Comparison of ENCODE assay signal across 8 cellular contexts in genomic region chr7:27586825-27587224, GRCh38.
DNase-seq lines count a peak whose midpoint lies in the region; ATAC-seq and TF ChIP-seq lines count a peak whose summit lies in the region.

No MANE protein-coding gene starts in this region.

- H3K27me3 ChIP-seq in transverse colon = no peaks in the 10 kb centered on the region

- ATAC-seq in GM21367 (IDR thresholded peaks at IDR 0.05; ENCODE audit: unreplicated experiment) (peak; percentile 93), HG03442 (IDR thresholded peaks at IDR 0.05; ENCODE audit: unreplicated experiment) (peak; percentile 84)

- no peak for TF ChIP-seq EP300 in transverse colon (IDR thresholded peaks at IDR 0.05; ENCODE audit: low read depth)

- H3K36me3 Mint-ChIP-seq in immature natural killer cell = peaks cover 0 to 16% (median 9%) of the 10 kb centered on the region in 3 donors

- H3K4me2 ChIP-seq in OCI-LY7 (ENCODE audit: low read length) = peak overlapping the region; percentile 69

- TF ChIP-seq CTCF in OCI-LY7 (conservative IDR thresholded peaks at IDR 0.05; ENCODE audit: low read length) (no peak), transverse colon (IDR thresholded peaks at IDR 0.05) (no peak)

- DNase-seq in DMS153 treated with DMSO at 0.1 percent for 48 hours (lab: John Stamatoyannopoulos, UW; ENCODE audit: unreplicated experiment) (peak; percentile 76), OCI-LY7 (ENCODE audit: low spot score) (peak; percentile 75), transverse colon (peak; percentile 49), cerebellar nuclear complex (lab: John Stamatoyannopoulos, UW) (no peak), immature natural killer cell (no peak)
- no peak for DNase-seq in stimulated activated CD4-positive, alpha-beta T cell treated with anti-CD3 and anti-CD28 coated beads, Interleukin-4, amount 100 ng/mL, for 1 hour

- no peak overlapping the region for H3K27ac ChIP-seq in OCI-LY7 (ENCODE audit: low read depth, low read length, poor library complexity, severe bottlenecking)
- no peak overlapping the region for H3K27ac ChIP-seq in transverse colon

- CTCF ChIA-PET in OCI-LY7 (lab: Charles Lee; ENCODE audit: unreplicated experiment) = no interaction called here

- H3K36me3 ChIP-seq in OCI-LY7 (ENCODE audit: insufficient read depth, low read length) (no peaks in the 10 kb centered on the region), transverse colon (no peaks in the 10 kb centered on the region)

- peaks cover 3% of the 10 kb centered on the region in 2 donors for H3K4me1 Mint-ChIP-seq in immature natural killer cell

- H3K27me3 Mint-ChIP-seq in immature natural killer cell (ENCODE audit: low read depth in 3 of 3) = no peaks in the 10 kb centered on the region

- WGBS in transverse colon (ENCODE audit: low coverage in 1 of 2), 2 donors = 43 to 79% methylated on average over 1 to 8 of the region's 8 CpGs

- H3K4me3 Mint-ChIP-seq in immature natural killer cell = no peak overlapping the region

- in situ Hi-C loops in transverse colon (cut with MboI; ENCODE audit: low pct_ligation_motif_present in 1 of 4, low pct_unique_long_range_greater_than_20kb in 1 of 4, low sequenced_read_pairs in 3 of 4) = loop anchor here in 2 of 4 donors (25.0 kb wide), 2 partner anchors 325 to 375 kb away; partner anchors contain the start of gene HOXA13 (in 1 of the 2)

- no TSS peak for BruUV-seq in OCI-LY7 (replicated peaks; lab: Mats Ljungman, UMichigan)

- H3K9me2 ChIP-seq in OCI-LY7 (ENCODE audit: insufficient read depth, low read length) = no peaks in the 10 kb centered on the region

- no peak overlapping the region for H2AFZ ChIP-seq in OCI-LY7 (ENCODE audit: low read length)

- H4K20me1 ChIP-seq in OCI-LY7 (ENCODE audit: insufficient read depth, low read length) = no peaks in the 10 kb centered on the region

- no peaks in the 10 kb centered on the region for H3K79me2 ChIP-seq in OCI-LY7 (ENCODE audit: insufficient read depth, low read depth, low read length)

- POLR2A ChIA-PET in OCI-LY7 (lab: Charles Lee) = interaction anchor here (0.8 to 1.3 kb wide), 3 partner anchors 14 to 304 kb away, joined by 3 to 4 read pairs (median 3); no protein-coding TSS in a partner anchor

- TF ChIP-seq POLR2A in transverse colon (IDR thresholded peaks at IDR 0.05) = no peak

- no peaks in the 10 kb centered on the region for H3K9me3 Mint-ChIP-seq in immature natural killer cell

- H3K27ac Mint-ChIP-seq in immature natural killer cell = no peak overlapping the region

- intact Hi-C loops in OCI-LY7 (cut with micrococcal nuclease; ENCODE audit: unreplicated experiment) = loop anchor here (5.0 kb wide), 1 partner anchor 335 kb away; no protein-coding TSS in a partner anchor
- intact Hi-C loops in transverse colon (cut with DNase I; ENCODE audit: low total_unique reads) = no loop called here

- H3K4me1 ChIP-seq in OCI-LY7 (ENCODE audit: insufficient read depth, low read length, poor library complexity, severe bottlenecking) (peaks cover 15% of the 10 kb centered on the region), transverse colon (no peaks in the 10 kb centered on the region)

- H3K4me3 ChIP-seq in OCI-LY7 (ENCODE audit: low read depth, low read length, poor library complexity, severe bottlenecking) (peak overlapping the region; percentile 30), transverse colon (no peak overlapping the region)

- no peaks in the 10 kb centered on the region for H3K9me3 ChIP-seq in OCI-LY7 (ENCODE audit: low read length)
- H3K9me3 ChIP-seq in transverse colon = no peaks in the 10 kb centered on the region

Comparison
In these comparisons a context has a peak if more than half of its experiments do, and no peak if none do; other contexts are left out.
1. DNase-seq: peak in DMS153 treated with DMSO at 0.1 percent for 48 hours (single experiment), OCI-LY7 (single experiment) and transverse colon (single experiment); none in stimulated activated CD4-positive, alpha-beta T cell treated with anti-CD3 and anti-CD28 coated beads, Interleukin-4, amount 100 ng/mL, for 1 hour (single experiment), cerebellar nuclear complex (0 of 2) and immature natural killer cell (0 of 3).